8 cellular contexts compared by ENCODE assay signal in genomic region chr6:25961619-25962367, GRCh38. TPM values are rescaled to one million over a fixed set of nuclear protein-coding genes. Genes with fewer than 3 reads are reported as not detected.
DNase-seq lines count a peak whose midpoint lies in the region; ATAC-seq and TF ChIP-seq lines count a peak whose summit lies in the region.

No MANE protein-coding gene starts in this region.

- no peaks in the 10 kb centered on the region for H3K27me3 ChIP-seq in iPS-15b (ENCODE audit: control insufficient read depth, insufficient read depth, low read length)
- no peaks in the 10 kb centered on the region for H3K27me3 ChIP-seq in tibial artery

- H3K27ac ChIP-seq in tibial artery: peak overlapping the region; percentile 93 to 95

- no peak for ATAC-seq in activated CD4-positive, alpha-beta T cell treated with anti-CD3 and anti-CD28 coated beads for 36 hours
- ATAC-seq in activated CD8-positive, alpha-beta T cell treated with anti-CD3 and anti-CD28 coated beads for 36 hours: no peak
- ATAC-seq in GM21423 (IDR thresholded peaks at IDR 0.05; ENCODE audit: unreplicated experiment): no peak

- H3K36me3 ChIP-seq in iPS-15b (ENCODE audit: control insufficient read depth, insufficient read depth, low read length) (no peaks in the 10 kb centered on the region), tibial artery (peaks cover 5 to 18% (median 10%) of the 10 kb centered on the region in 3 donors)

- H3K4me1 ChIP-seq in iPS-15b (ENCODE audit: control insufficient read depth, insufficient read depth, low read length) (peaks cover 28% of the 10 kb centered on the region), tibial artery (peaks cover 0 to 46% (median 39%) of the 10 kb centered on the region in 4 donors)

- H3K27me3 Mint-ChIP-seq in activated CD4-positive, alpha-beta T cell treated with anti-CD3 and anti-CD28 coated beads for 36 hours: no peaks in the 10 kb centered on the region
- no peaks in the 10 kb centered on the region for H3K27me3 Mint-ChIP-seq in activated CD8-positive, alpha-beta T cell treated with anti-CD3 and anti-CD28 coated beads for 36 hours

- peak; percentile 11 for DNase-seq in activated CD4-positive, alpha-beta T cell treated with anti-CD3 and anti-CD28 coated beads for 36 hours
- no peak for DNase-seq in activated CD4-positive, alpha-beta T cell treated with anti-CD3 and anti-CD28 coated beads for 48 hours
- no peak for DNase-seq in activated CD8-positive, alpha-beta T cell treated with anti-CD3 and anti-CD28 coated beads for 36 hours
- DNase-seq in tibial artery: peak in 1 of 2 donors; percentile 22
- no peak for DNase-seq in SK-N-DZ (ENCODE audit: low spot score)
- DNase-seq in activated gamma-delta T cell (lab: John Stamatoyannopoulos, UW): no peak

- TF ChIP-seq CTCF in activated CD8-positive, alpha-beta T cell treated with anti-CD3 and anti-CD28 coated beads for 36 hours (IDR thresholded peaks at IDR 0.05): no peak
- no peak for TF ChIP-seq CTCF in tibial artery (IDR thresholded peaks at IDR 0.05)

- H3K9me3 ChIP-seq in iPS-15b (ENCODE audit: control insufficient read depth, insufficient read depth, low read length) (no peaks in the 10 kb centered on the region), tibial artery (peaks cover 0 to 3% (median 0%) of the 10 kb centered on the region in 3 donors)

- H3K9ac ChIP-seq in iPS-15b (ENCODE audit: low read depth, low read length): no peak overlapping the region

- peak overlapping the region; percentile 96 for H3K4me3 Mint-ChIP-seq in activated CD4-positive, alpha-beta T cell treated with anti-CD3 and anti-CD28 coated beads for 36 hours
- peak overlapping the region; percentile 83 for H3K4me3 Mint-ChIP-seq in activated CD8-positive, alpha-beta T cell treated with anti-CD3 and anti-CD28 coated beads for 36 hours

- POLR2A ChIA-PET in activated CD4-positive, alpha-beta T cell treated with anti-CD3 and anti-CD28 coated beads for 36 hours (lab: Charles Lee): interaction anchor here (0.5 to 2.6 kb wide), 4 partner anchors 31 to 235 kb away, joined by 3 to 17 read pairs (median 6); a partner anchor contains a TSS
- POLR2A ChIA-PET in activated CD8-positive, alpha-beta T cell treated with anti-CD3 and anti-CD28 coated beads for 36 hours (lab: Charles Lee): interaction anchor here (0.7 to 3.3 kb wide), 8 partner anchors 9 to 163 kb away, joined by 3 to 12 read pairs (median 5); a partner anchor contains a TSS

- H3K36me3 Mint-ChIP-seq in activated CD4-positive, alpha-beta T cell treated with anti-CD3 and anti-CD28 coated beads for 36 hours (ENCODE audit: low read depth): peaks cover 62% of the 10 kb centered on the region
- peaks cover 40% of the 10 kb centered on the region for H3K36me3 Mint-ChIP-seq in activated CD8-positive, alpha-beta T cell treated with anti-CD3 and anti-CD28 coated beads for 36 hours (ENCODE audit: low read depth)

- intact Hi-C loops in activated CD4-positive, alpha-beta T cell treated with anti-CD3 and anti-CD28 coated beads for 36 hours (cut with DNase I, micrococcal nuclease): loop anchor here (1.0 to 5.0 kb wide), 9 partner anchors 15 to 824 kb away; a partner anchor contains a TSS
- intact Hi-C loops in activated CD8-positive, alpha-beta T cell treated with anti-CD3 and anti-CD28 coated beads for 36 hours (cut with micrococcal nuclease): loop anchor here (1.0 kb wide), 1 partner anchor 16 kb away; no protein-coding TSS in a partner anchor
- intact Hi-C loops in tibial artery (cut with DNase I; ENCODE audit: low total_unique reads): no loop called here

- CTCF ChIA-PET in activated CD4-positive, alpha-beta T cell treated with anti-CD3 and anti-CD28 coated beads for 36 hours (lab: Charles Lee): interaction anchor here (0.7 to 2.0 kb wide), 5 partner anchors 11 to 56 kb away, joined by 3 to 12 read pairs (median 3); no protein-coding TSS in a partner anchor
- CTCF ChIA-PET in activated CD8-positive, alpha-beta T cell treated with anti-CD3 and anti-CD28 coated beads for 36 hours (lab: Charles Lee): interaction anchor here (0.8 to 2.6 kb wide), 4 partner anchors 19 to 80 kb away, joined by 3 to 18 read pairs (median 3); a partner anchor contains a TSS

- peak overlapping the region; percentile 100 for H3K27ac Mint-ChIP-seq in activated CD4-positive, alpha-beta T cell treated with anti-CD3 and anti-CD28 coated beads for 36 hours
- H3K27ac Mint-ChIP-seq in activated CD8-positive, alpha-beta T cell treated with anti-CD3 and anti-CD28 coated beads for 36 hours: peak overlapping the region; percentile 94

- peaks cover 69% of the 10 kb centered on the region for H3K4me1 Mint-ChIP-seq in activated CD4-positive, alpha-beta T cell treated with anti-CD3 and anti-CD28 coated beads for 36 hours
- peaks cover 68% of the 10 kb centered on the region for H3K4me1 Mint-ChIP-seq in activated CD8-positive, alpha-beta T cell treated with anti-CD3 and anti-CD28 coated beads for 36 hours (ENCODE audit: low read depth)

- peaks cover 28% of the 10 kb centered on the region for H3K9me3 Mint-ChIP-seq in activated CD4-positive, alpha-beta T cell treated with anti-CD3 and anti-CD28 coated beads for 36 hours (ENCODE audit: low read depth)
- peaks cover 20% of the 10 kb centered on the region for H3K9me3 Mint-ChIP-seq in activated CD8-positive, alpha-beta T cell treated with anti-CD3 and anti-CD28 coated beads for 36 hours

- H3K4me3 ChIP-seq in iPS-15b (ENCODE audit: low read depth, low read length) (peak overlapping the region; percentile 31), tibial artery (peak overlapping the region; percentile 61 to 73)

RNA-seq across cellular contexts. Expression of gene TRIM38, which starts 0.8 kb away (rescaled TPM):
- total RNA-seq in activated CD4-positive, alpha-beta T cell treated with anti-CD3 and anti-CD28 coated beads for 36 hours: 10 to 100 TPM; 24.9 TPM
- 1 to 10 TPM; 8.0 to 8.3 TPM for total RNA-seq in activated CD8-positive, alpha-beta T cell treated with anti-CD3 and anti-CD28 coated beads for 36 hours
- 0.02 TPM in 1 of 2 replicates, not detected in the other for polyA plus RNA-seq in SK-N-DZ (2014; cell fraction: cytosol; rRNA removed)
- polyA plus RNA-seq in SK-N-DZ (2014; cell fraction: nucleus; rRNA removed): 0.05 TPM in 1 of 2 replicates, not detected in the other

RNA-seq across cellular contexts. Expression of gene SLC17A2, which starts 31.3 kb away (rescaled TPM):
- total RNA-seq in activated CD4-positive, alpha-beta T cell treated with anti-CD3 and anti-CD28 coated beads for 36 hours: under 1 TPM in 1 of 2 experiments, not detected in 1; 0.07 TPM
- total RNA-seq in activated CD8-positive, alpha-beta T cell treated with anti-CD3 and anti-CD28 coated beads for 36 hours: not detected
- not detected in 2 replicates for polyA plus RNA-seq in SK-N-DZ (2014; cell fraction: cytosol; rRNA removed)
- polyA plus RNA-seq in SK-N-DZ (2014; cell fraction: nucleus; rRNA removed): not detected in 2 replicates
